Comparison of ENCODE assay signal across 8 cellular contexts in the genomic region with DNA sequence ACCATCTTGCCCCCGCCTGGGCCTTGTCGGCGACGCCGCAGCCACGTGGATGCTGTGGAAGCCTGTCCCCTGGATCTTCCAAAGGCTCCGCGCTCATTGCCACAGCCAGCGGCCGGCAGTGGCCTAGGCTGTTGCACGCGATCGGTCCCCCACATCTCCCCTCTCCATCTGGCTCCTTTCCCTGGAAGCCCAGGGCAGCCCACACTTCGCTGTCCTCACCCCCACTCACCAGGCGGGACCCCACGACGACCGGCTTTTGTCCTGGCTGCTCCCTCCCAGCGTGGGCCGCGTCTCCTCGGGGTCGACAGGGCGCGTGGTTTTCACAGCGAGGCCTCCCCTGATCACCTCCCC. TPM values are rescaled to one million over a fixed set of nuclear protein-coding genes. Genes with fewer than 3 reads are reported as not detected.
DNase-seq lines count a peak whose midpoint lies in the region; ATAC-seq, FAIRE-seq and TF ChIP-seq lines count a peak whose summit lies in the region.

No MANE protein-coding gene starts in this region.

- H3K4me3 ChIP-seq in brain microvascular endothelial cell (ENCODE audit: low read depth, low read length) (peak overlapping the region; percentile 80), mesenchymal stem cell (ENCODE audit: insufficient read depth in 1 of 2, low read depth in 1 of 2, low read length in 2 of 2) (peak overlapping the region in 1 of 2 experiments; percentile 90)

- peak overlapping the region; percentile 100 for H2AFZ ChIP-seq in mesenchymal stem cell (ENCODE audit: low read depth, low read length)

- no peak for TF ChIP-seq POLR2A in GM18505 (IDR thresholded peaks at IDR 0.05; ENCODE audit: borderline replicate concordance, extremely low read depth, insufficient read depth, insufficient read length)

- in situ Hi-C loops in brain microvascular endothelial cell (cut with HindIII; ENCODE audit: low pct_ligation_motif_present, low sequenced_read_pairs), result no loop called here

- no peak for ATAC-seq in GM21526 (IDR thresholded peaks at IDR 0.05; ENCODE audit: low FRiP score, unreplicated experiment)
- no peak for ATAC-seq in GM18505 (IDR thresholded peaks at IDR 0.05; ENCODE audit: unreplicated experiment)

- H3K23ac ChIP-seq in mesenchymal stem cell (ENCODE audit: low read length in 2 of 2), result no peak overlapping the region

- H4K8ac ChIP-seq in mesenchymal stem cell (ENCODE audit: low read length), result peak overlapping the region; percentile 99

- H3K4ac ChIP-seq in mesenchymal stem cell (ENCODE audit: low read depth in 1 of 2, low read length in 2 of 2), result peak overlapping the region; percentile 7 to 99

- DNase-seq in activated naive CD4-positive, alpha-beta T cell treated with Interleukin-2 at 50 U/mL for 16 hours, result peak; percentile 2
- no peak for DNase-seq in activated naive CD4-positive, alpha-beta T cell treated with anti-CD3 and anti-CD28 coated beads, Interleukin-2, amount 50 U/mL, for 16 hours
- no peak for DNase-seq in brain microvascular endothelial cell
- DNase-seq in mesenchymal stem cell, result no peak
- DNase-seq in urothelium cell line (ENCODE audit: low spot score), result peak; percentile 1
- no peak for DNase-seq in foreskin melanocyte

- peak overlapping the region in 1 of 2 experiments; percentile 15 for H2BK12ac ChIP-seq in mesenchymal stem cell (ENCODE audit: low read length in 2 of 2)

- no peak for TF ChIP-seq CTCF in brain microvascular endothelial cell (IDR thresholded peaks at IDR 0.05; ENCODE audit: low read depth, low read length, missing control alignments)

- peak overlapping the region; percentile 94 for H3K9ac ChIP-seq in mesenchymal stem cell (ENCODE audit: low read length)

- H4K91ac ChIP-seq in mesenchymal stem cell (ENCODE audit: low read length), result peak overlapping the region; percentile 88

- H2BK15ac ChIP-seq in mesenchymal stem cell (ENCODE audit: low read depth, poor library complexity, severe bottlenecking), result peak overlapping the region; percentile 13

- H3K27ac ChIP-seq in brain microvascular endothelial cell, result no peak overlapping the region
- no peak overlapping the region for H3K27ac ChIP-seq in mesenchymal stem cell (ENCODE audit: low read length, poor library complexity, severe bottlenecking)

- peaks cover 16% of the 10 kb centered on the region for H3K79me1 ChIP-seq in mesenchymal stem cell (replicated peaks; ENCODE audit: low read length, poor library complexity, severe bottlenecking)

- H3K18ac ChIP-seq in mesenchymal stem cell (ENCODE audit: low read depth in 1 of 2, low read length in 2 of 2), result peak overlapping the region; percentile 80 to 98

- peaks cover 16% of the 10 kb centered on the region for H3K4me1 ChIP-seq in mesenchymal stem cell (ENCODE audit: control insufficient read depth, insufficient read depth, low read depth, low read length)

- no peaks in the 10 kb centered on the region for H3K27me3 ChIP-seq in brain microvascular endothelial cell (replicated peaks)
- H3K27me3 ChIP-seq in mesenchymal stem cell (ENCODE audit: control insufficient read depth in 1 of 2, insufficient read depth in 1 of 2, low read length in 2 of 2), result no peaks in the 10 kb centered on the region

- no peaks in the 10 kb centered on the region for H3K9me3 ChIP-seq in mesenchymal stem cell (ENCODE audit: control insufficient read depth, low read length)

- 92% methylated on average over 26 of the region's 26 CpGs for WGBS in mesenchymal stem cell

- no peak for FAIRE-seq in urothelium cell line (lab: Jason Lieb, UNC)

- H3K36me3 ChIP-seq in brain microvascular endothelial cell (replicated peaks), result no peaks in the 10 kb centered on the region
- peaks cover 0 to 6% of the 10 kb centered on the region in 2 experiments for H3K36me3 ChIP-seq in mesenchymal stem cell (ENCODE audit: control insufficient read depth in 1 of 2, insufficient read depth in 2 of 2, low read depth in 1 of 2, low read length in 2 of 2)

- no peak overlapping the region for H3K4me2 ChIP-seq in mesenchymal stem cell (ENCODE audit: low read length, poor library complexity, severe bottlenecking)

- H2BK120ac ChIP-seq in mesenchymal stem cell (ENCODE audit: low read depth, low read length), result no peak overlapping the region

- H3K14ac ChIP-seq in mesenchymal stem cell (ENCODE audit: low read length in 2 of 2), result no peak overlapping the region

- peak overlapping the region; percentile 45 for H2AK5ac ChIP-seq in mesenchymal stem cell (ENCODE audit: low read length, severe bottlenecking)

- peak overlapping the region; percentile 66 for H2BK5ac ChIP-seq in mesenchymal stem cell (ENCODE audit: low read depth, low read length, poor library complexity, severe bottlenecking)

RNA-seq across cellular contexts. Expression of a gene that starts 0.6 kb away (rescaled TPM):
- polyA plus RNA-seq in mesenchymal stem cell (2013, experiment 1 of 2), result 6.3 TPM
- 6.3 TPM for polyA plus RNA-seq in mesenchymal stem cell (2013, experiment 2 of 2)

RNA-seq across cellular contexts. Expression of a gene that starts 24.6 kb away (rescaled TPM):
- 22.4 TPM for polyA plus RNA-seq in mesenchymal stem cell (2013, experiment 1 of 2)
- 22.9 TPM for polyA plus RNA-seq in mesenchymal stem cell (2013, experiment 2 of 2)

RNA-seq across cellular contexts. Expression of a gene that starts 24.7 kb away (rescaled TPM):
- polyA plus RNA-seq in mesenchymal stem cell (2013, experiment 1 of 2), result 12.7 TPM
- 12.8 TPM for polyA plus RNA-seq in mesenchymal stem cell (2013, experiment 2 of 2)

Comparison
In these comparisons a context has a peak if more than half of its experiments do, and no peak if none do; other contexts are left out.
1. DNase-seq: peak in activated naive CD4-positive, alpha-beta T cell treated with Interleukin-2 at 50 U/mL for 16 hours (single experiment) and urothelium cell line (single experiment); none in activated naive CD4-positive, alpha-beta T cell treated with anti-CD3 and anti-CD28 coated beads, Interleukin-2, amount 50 U/mL, for 16 hours (single experiment), brain microvascular endothelial cell (single experiment), mesenchymal stem cell (single experiment) and foreskin melanocyte (single experiment).